21 cellular contexts compared by ENCODE assay signal in genomic region chr1:60828944-60829343, GRCh38.
A peak's percentile ranks its signal among the peaks of the same experiment; 100 is the strongest.
DNase-seq lines count a peak whose midpoint lies in the region; ATAC-seq and TF ChIP-seq lines count a peak whose summit lies in the region.
"Had no signal": no experiment of that assay in that cellular context is flagged by ENCODE, and none has a peak within 500 bp of the region (broad histone marks: within the 10 kb centered on the region; RNA-seq: fewer than 3 reads in every experiment).

No MANE protein-coding gene starts in this region.

- peaks cover 8% of the 10 kb centered on the region; the same call in 2 of the 3 replicates for H3K4me1 Mint-ChIP-seq in GM23338

- peak; percentile 2 for DNase-seq in GM23338 (ENCODE audit: low spot score)
- DNase-seq in left lobe of liver (ENCODE audit: low spot score), result peak; percentile 66
- peak in 1 of 3 donors; percentile 66 for DNase-seq in right lobe of liver
- no peak for DNase-seq in A673 (ENCODE audit: low spot score)
- DNase-seq in body of pancreas, result no peak
- no peak for DNase-seq in NK-92 (lab: John Stamatoyannopoulos, UW; ENCODE audit: unreplicated experiment)
- DNase-seq: ACHN; AML-193; BE2C; CD4-positive, alpha-beta T cell; CD8-positive, alpha-beta memory T cell; DMS 273 treated with DMSO at 0.1 percent for 48 hours; DMS53; DMS79 treated with DMSO at 0.1 percent for 48 hours; GF-D8; GOT3; HFFc6 had no signal

- no peaks in the 10 kb centered on the region for H3K9me2 ChIP-seq in GM23338 (ENCODE audit: insufficient read depth)

- no peak overlapping the region for H3K4me2 ChIP-seq in GM23338
- H3K4me2 ChIP-seq: BLaER1 treated with 17β-estradiol and CSF1 and Interleukin-3, amounts not matched to agents 10 nM and 100 nM had no signal

- peaks cover 6% of the 10 kb centered on the region; the same call in 2 of the 3 replicates for H3K9me3 Mint-ChIP-seq in GM23338
- H3K9me3 Mint-ChIP-seq: CD4-positive, alpha-beta T cell had no signal

- TF ChIP-seq POLR2A in right lobe of liver (IDR thresholded peaks at IDR 0.05) (no peak), body of pancreas (IDR thresholded peaks at IDR 0.05) (no peak)

- H3K4me1 ChIP-seq in GM23338 (ENCODE audit: insufficient read depth) (peaks cover 15% of the 10 kb centered on the region), right lobe of liver (peaks cover 0 to 32% (median 6%) of the 10 kb centered on the region in 4 donors), A673 (ENCODE audit: insufficient read depth, low read length, poor library complexity, severe bottlenecking) (no peaks in the 10 kb centered on the region), body of pancreas (peaks cover 4% of the 10 kb centered on the region)
- H3K4me1 ChIP-seq: BE2C, HAP-1 had no signal

- no peaks in the 10 kb centered on the region for H3K79me2 ChIP-seq in GM23338 (replicated peaks; ENCODE audit: insufficient read depth)

- CTCF ChIA-PET in A673 (lab: Charles Lee), result interaction anchor here (0.5 kb wide), 1 partner anchor 66 kb away, joined by 3 read pairs; no protein-coding TSS in a partner anchor

- ATAC-seq in GM23338, result no peak
- peak; percentile 96 for ATAC-seq in left lobe of liver
- ATAC-seq in right lobe of liver, result peak; percentile 96 to 98 (median 98)
- ATAC-seq in body of pancreas, result no peak

- WGBS in right lobe of liver (ENCODE audit: insufficient coverage, low coverage, low lambda C conversion rate, missing lambda C conversion rate), result 32% methylated on average over 3 of the region's 3 CpGs
- WGBS in body of pancreas, 2 donors, result 79 to 89% methylated on average over 3 of the region's 3 CpGs

- H3K9me3 ChIP-seq in right lobe of liver (no peaks in the 10 kb centered on the region), A673 (ENCODE audit: low read depth, low read length, poor library complexity, severe bottlenecking) (no peaks in the 10 kb centered on the region), body of pancreas (no peaks in the 10 kb centered on the region)
- H3K9me3 ChIP-seq: BE2C, HAP-1 had no signal

- no peak overlapping the region for H3K4me3 Mint-ChIP-seq in GM23338
- H3K4me3 Mint-ChIP-seq: CD14-positive monocyte; CD4-positive, alpha-beta T cell; CD8-positive, alpha-beta memory T cell; HFFc6 had no signal

- POLR2A ChIA-PET in A673 (lab: Charles Lee; ENCODE audit: low non-redundant PET), result interaction anchor here (0.5 kb wide), 1 partner anchor 1091 kb away, joined by 3 read pairs; no protein-coding TSS in a partner anchor

- no peak overlapping the region for H3K27ac Mint-ChIP-seq in GM23338
- H3K27ac Mint-ChIP-seq: CD14-positive monocyte; CD4-positive, alpha-beta T cell; CD8-positive, alpha-beta memory T cell; HFFc6 had no signal

- H3K4me3 ChIP-seq in GM23338 (no peak overlapping the region), right lobe of liver (no peak overlapping the region), A673 (ENCODE audit: low read depth, low read length, poor library complexity, severe bottlenecking) (no peak overlapping the region), body of pancreas (no peak overlapping the region)
- H3K4me3 ChIP-seq: BLaER1 treated with 17β-estradiol and CSF1 and Interleukin-3, amounts not matched to agents 10 nM and 100 nM; HAP-1 had no signal

- H2AFZ ChIP-seq in GM23338, result no peak overlapping the region

- intact Hi-C loops in right lobe of liver (cut with DNase I), result no loop called here
- intact Hi-C loops in A673 (cut with micrococcal nuclease; ENCODE audit: unreplicated experiment), result no loop called here
- intact Hi-C loops in body of pancreas (cut with DNase I), result no loop called here

- no peaks in the 10 kb centered on the region for H4K20me1 ChIP-seq in GM23338 (replicated peaks; ENCODE audit: insufficient read depth)
- H4K20me1 ChIP-seq: BLaER1 treated with 17β-estradiol and CSF1 and Interleukin-3, amounts not matched to agents 10 nM and 100 nM had no signal

- H3K27me3 Mint-ChIP-seq in GM23338 (ENCODE audit: insufficient read depth, low read depth, poor library complexity), result no peaks in the 10 kb centered on the region

- H3F3A ChIP-seq in GM23338 (replicated peaks; ENCODE audit: low read depth), result no peaks in the 10 kb centered on the region

- no peaks in the 10 kb centered on the region for H3K36me3 ChIP-seq in GM23338 (ENCODE audit: insufficient read depth)
- H3K36me3 ChIP-seq in right lobe of liver, result no peaks in the 10 kb centered on the region
- H3K36me3 ChIP-seq in A673 (ENCODE audit: insufficient read depth, low read length, poor library complexity, severe bottlenecking), result no peaks in the 10 kb centered on the region
- no peaks in the 10 kb centered on the region for H3K36me3 ChIP-seq in body of pancreas (replicated peaks in 1 of 2; ENCODE audit: insufficient read depth in 1 of 2, low read depth in 2 of 2)
- H3K36me3 ChIP-seq: BE2C; BLaER1 treated with 17β-estradiol and CSF1 and Interleukin-3, amounts not matched to agents 10 nM and 100 nM; HAP-1 had no signal

- peak in 1 of 2 experiments; percentile 21; a peak in 1 of 4 replicates for TF ChIP-seq CTCF in GM23338 (conservative IDR thresholded peaks at IDR 0.05; ENCODE audit: low read depth in 2 of 2)
- TF ChIP-seq CTCF in right lobe of liver (IDR thresholded peaks at IDR 0.05), result peak in 3 of 4 donors; percentile 10 to 17 (median 17)
- TF ChIP-seq CTCF in A673 (conservative IDR thresholded peaks at IDR 0.05; ENCODE audit: low read depth, low read length), result no peak
- no peak for TF ChIP-seq CTCF in body of pancreas (IDR thresholded peaks at IDR 0.05)

- BruUV-seq in A673 (replicated peaks; lab: Mats Ljungman, UMichigan), result no TSS peak

- H3K27me3 ChIP-seq in GM23338 (ENCODE audit: insufficient read depth), result no peaks in the 10 kb centered on the region
- no peaks in the 10 kb centered on the region for H3K27me3 ChIP-seq in right lobe of liver
- peaks cover 32% of the 10 kb centered on the region for H3K27me3 ChIP-seq in A673 (replicated peaks; ENCODE audit: insufficient read depth, low read depth, low read length, poor library complexity)
- H3K27me3 ChIP-seq in body of pancreas, result no peaks in the 10 kb centered on the region
- H3K27me3 ChIP-seq: BE2C; BLaER1 treated with 17β-estradiol and CSF1 and Interleukin-3, amounts not matched to agents 10 nM and 100 nM had no signal

- H3K27ac ChIP-seq in GM23338 (ENCODE audit: low read depth) (no peak overlapping the region), right lobe of liver (peak overlapping the region in 1 of 3 donors; percentile 29), A673 (ENCODE audit: low read depth, low read length, poor library complexity, severe bottlenecking) (no peak overlapping the region), body of pancreas (no peak overlapping the region)
- H3K27ac ChIP-seq: 22Rv1; BLaER1 treated with 17β-estradiol and CSF1 and Interleukin-3, amounts not matched to agents 10 nM and 100 nM had no signal

- no peaks in the 10 kb centered on the region for H3K36me3 Mint-ChIP-seq in GM23338 (ENCODE audit: low read depth)
- H3K36me3 Mint-ChIP-seq: CD14-positive monocyte; CD8-positive, alpha-beta memory T cell had no signal

TF ChIP-seq in GM23338, 12 proteins besides CTCF, POLR2A, EP300 and RAD21:
- no peak for TF ChIP-seq JUNB (IDR thresholded peaks at IDR 0.05; ENCODE audit: unreplicated experiment)
TF ChIP-seq in GM23338: peak in this region for 0.

Comparison
In these comparisons a context has a peak if more than half of its experiments do, and no peak if none do; other contexts are left out.
1. ATAC-seq: peak in left lobe of liver (single experiment) and right lobe of liver (4 of 4); none in GM23338 (single experiment) and body of pancreas (single experiment).
2. DNase-seq: peak in GM23338 (single experiment) and left lobe of liver (single experiment); none in A673 (single experiment), body of pancreas (0 of 4) and NK-92 (single experiment).
3. CTCF ChIP-seq: peak in right lobe of liver (3 of 4); none in A673 (single experiment) and body of pancreas (0 of 7).